ENCODE assay signal across 10 cellular contexts in the genomic region with DNA sequence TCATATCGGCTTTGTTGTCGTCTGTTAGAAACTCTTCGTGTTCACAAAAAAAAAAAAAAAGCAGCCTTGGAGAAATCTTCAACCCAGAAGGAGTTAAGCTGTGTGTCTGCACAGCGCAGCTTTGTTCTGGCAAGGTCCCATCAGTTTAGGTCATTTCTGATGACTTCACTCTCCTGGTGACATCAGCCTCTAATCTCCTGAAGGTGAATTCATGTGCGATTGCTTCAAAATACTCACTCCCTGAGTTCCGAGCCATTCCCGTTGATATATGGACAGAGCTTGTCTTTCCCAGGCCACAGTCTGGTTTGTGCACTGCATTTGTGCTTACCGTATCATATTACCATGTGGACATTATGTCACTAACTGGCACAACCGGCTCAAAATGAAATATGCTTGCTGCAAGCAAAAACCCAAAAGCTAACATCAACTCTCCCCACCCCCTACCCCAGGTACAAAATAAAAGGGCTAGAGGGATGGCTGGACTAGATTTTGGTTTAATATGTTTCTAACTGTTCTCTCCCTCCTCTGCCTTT.
DNase-seq lines count a peak whose midpoint lies in the region; ATAC-seq, FAIRE-seq and TF ChIP-seq lines count a peak whose summit lies in the region.
"Had no signal": no experiment of that assay in that cellular context is flagged by ENCODE, and none has a peak within 500 bp of the region (broad histone marks: within the 10 kb centered on the region; RNA-seq: fewer than 3 reads in every experiment).

No MANE protein-coding gene starts in this region.

- no peak for TF ChIP-seq CTCF in pancreas (IDR thresholded peaks at IDR 0.05)
- no peak for TF ChIP-seq CTCF in endothelial cell (IDR thresholded peaks at IDR 0.05; ENCODE audit: unreplicated experiment)

- H3K27ac Mint-ChIP-seq in CD4-positive, alpha-beta memory T cell = peak overlapping the region in 3 of 7 donors; percentile 18 to 63 (median 25)
- H3K27ac Mint-ChIP-seq in endothelial cell (ENCODE audit: unreplicated experiment) = no peak overlapping the region
- no peak overlapping the region for H3K27ac Mint-ChIP-seq in activated T-helper 2 cell treated with anti-CD3 and anti-CD28 coated beads, Interferon-gamma antibody, Interleukin-2, Interleukin-4, amounts not matched to agents 10 μg/mL and 5 μg/mL and 100 μg/mL, durations not matched to agents 14 hours and 24 hours and 36 hours

- no peaks in the 10 kb centered on the region for H3K9me3 ChIP-seq in pancreas
- no peaks in the 10 kb centered on the region for H3K9me3 ChIP-seq in CD4-positive, alpha-beta memory T cell (ENCODE audit: control insufficient read depth in 1 of 2, low read length in 2 of 2)

- peaks cover 41 to 73% (median 58%) of the 10 kb centered on the region in 4 donors for H3K4me1 Mint-ChIP-seq in CD4-positive, alpha-beta memory T cell
- no peaks in the 10 kb centered on the region for H3K4me1 Mint-ChIP-seq in endothelial cell (ENCODE audit: unreplicated experiment)
- peaks cover 34% of the 10 kb centered on the region for H3K4me1 Mint-ChIP-seq in activated T-helper 2 cell treated with anti-CD3 and anti-CD28 coated beads, Interferon-gamma antibody, Interleukin-2, Interleukin-4, amounts not matched to agents 10 μg/mL and 5 μg/mL and 100 μg/mL, durations not matched to agents 14 hours and 24 hours and 36 hours (ENCODE audit: low read depth)

- no peaks in the 10 kb centered on the region for H3K36me3 ChIP-seq in pancreas
- no peaks in the 10 kb centered on the region for H3K36me3 ChIP-seq in CD4-positive, alpha-beta memory T cell (ENCODE audit: insufficient read depth, low read length)

- CTCF ChIA-PET in CD4-positive, alpha-beta memory T cell (lab: Charles Lee; ENCODE audit: partially characterized antibody) = interaction anchor here (0.8 kb wide), 1 partner anchor 40 kb away, joined by 3 read pairs; no protein-coding TSS in a partner anchor

- no peak for FAIRE-seq in pancreas (lab: Jason Lieb, UNC)
- FAIRE-seq: GM12878 had no signal

- H3K4me3 ChIP-seq in pancreas = no peak overlapping the region
- no peak overlapping the region for H3K4me3 ChIP-seq in CD4-positive, alpha-beta memory T cell (ENCODE audit: low read length in 2 of 2)
- H3K4me3 ChIP-seq: GM12878 had no signal

- H3K36me3 Mint-ChIP-seq in CD4-positive, alpha-beta memory T cell = no peaks in the 10 kb centered on the region
- no peaks in the 10 kb centered on the region for H3K36me3 Mint-ChIP-seq in endothelial cell (ENCODE audit: low read depth, unreplicated experiment)
- no peaks in the 10 kb centered on the region for H3K36me3 Mint-ChIP-seq in activated T-helper 2 cell treated with anti-CD3 and anti-CD28 coated beads, Interferon-gamma antibody, Interleukin-2, Interleukin-4, amounts not matched to agents 10 μg/mL and 5 μg/mL and 100 μg/mL, durations not matched to agents 14 hours and 24 hours and 36 hours (ENCODE audit: low read depth)

- WGBS in pancreas, 2 donors = 11 to 15% methylated on average over 9 of the region's 9 CpGs

- H3K9me3 Mint-ChIP-seq in CD4-positive, alpha-beta memory T cell = peaks cover 0 to 1% (median 0%) of the 10 kb centered on the region in 8 donors
- H3K9me3 Mint-ChIP-seq in endothelial cell (ENCODE audit: unreplicated experiment) = no peaks in the 10 kb centered on the region
- H3K9me3 Mint-ChIP-seq in activated T-helper 2 cell treated with anti-CD3 and anti-CD28 coated beads, Interferon-gamma antibody, Interleukin-2, Interleukin-4, amounts not matched to agents 10 μg/mL and 5 μg/mL and 100 μg/mL, durations not matched to agents 14 hours and 24 hours and 36 hours = no peaks in the 10 kb centered on the region

- POLR2A ChIA-PET in CD4-positive, alpha-beta memory T cell (lab: Charles Lee; ENCODE audit: partially characterized antibody) = interaction anchor here (1.6 to 2.7 kb wide), 2 partner anchors 8 to 231 kb away, joined by 5 to 11 read pairs; no protein-coding TSS in a partner anchor

- peak overlapping the region in 1 of 8 donors; percentile 3 for H3K4me3 Mint-ChIP-seq in CD4-positive, alpha-beta memory T cell
- H3K4me3 Mint-ChIP-seq in endothelial cell (ENCODE audit: unreplicated experiment) = no peak overlapping the region
- H3K4me3 Mint-ChIP-seq in activated T-helper 2 cell treated with anti-CD3 and anti-CD28 coated beads, Interferon-gamma antibody, Interleukin-2, Interleukin-4, amounts not matched to agents 10 μg/mL and 5 μg/mL and 100 μg/mL, durations not matched to agents 14 hours and 24 hours and 36 hours (ENCODE audit: low read depth) = no peak overlapping the region

- peaks cover 18 to 21% (median 21%) of the 10 kb centered on the region in 3 donors for H3K4me1 ChIP-seq in pancreas
- peaks cover 56% of the 10 kb centered on the region for H3K4me1 ChIP-seq in CD4-positive, alpha-beta memory T cell (ENCODE audit: insufficient read depth, low read length)

- no peaks in the 10 kb centered on the region for H3K27me3 ChIP-seq in pancreas
- H3K27me3 ChIP-seq in CD4-positive, alpha-beta memory T cell (ENCODE audit: insufficient read depth, low read length) = no peaks in the 10 kb centered on the region

- H3K27ac ChIP-seq in pancreas = peak overlapping the region; percentile 16 to 62 (median 46)
- no peak overlapping the region for H3K27ac ChIP-seq in CD4-positive, alpha-beta memory T cell (ENCODE audit: low read depth, low read length)

- peak; percentile 48 for DNase-seq in DMS 273 treated with DMSO at 0.1 percent for 48 hours (lab: John Stamatoyannopoulos, UW)
- DNase-seq in NCI-H526 (lab: John Stamatoyannopoulos, UW) = peak; percentile 73 to 87
- DNase-seq in pancreas = peak in 4 of 6 donors; percentile 72 to 89 (median 79)
- DNase-seq in CD4-positive, alpha-beta memory T cell = no peak
- no peak for DNase-seq in NCI-H82 (lab: John Stamatoyannopoulos, UW)
- no peak for DNase-seq in endothelial cell (ENCODE audit: low spot score)
- no peak for DNase-seq in activated T-helper 2 cell treated with anti-CD3 and anti-CD28 coated beads, Interferon-gamma antibody, Interleukin-2, Interleukin-4, amounts not matched to agents 10 μg/mL and 5 μg/mL and 100 μg/mL, durations not matched to agents 14 hours and 24 hours and 36 hours (ENCODE audit: low spot score)
- DNase-seq: NK-92 treated with Interleukin-12 subunit alpha and Interleukin-12 subunit beta, amount 100 ng/mL, for 24 hours had no signal

- H3K27me3 Mint-ChIP-seq in CD4-positive, alpha-beta memory T cell = no peaks in the 10 kb centered on the region
- peaks cover 3% of the 10 kb centered on the region for H3K27me3 Mint-ChIP-seq in endothelial cell (ENCODE audit: unreplicated experiment)
- peaks cover 61% of the 10 kb centered on the region for H3K27me3 Mint-ChIP-seq in activated T-helper 2 cell treated with anti-CD3 and anti-CD28 coated beads, Interferon-gamma antibody, Interleukin-2, Interleukin-4, amounts not matched to agents 10 μg/mL and 5 μg/mL and 100 μg/mL, durations not matched to agents 14 hours and 24 hours and 36 hours (ENCODE audit: low read depth)

- intact Hi-C loops in pancreas (cut with DNase I) = no loop called here
- intact Hi-C loops in CD4-positive, alpha-beta memory T cell (cut with micrococcal nuclease) = loop anchor here (5.0 kb wide), 1 partner anchor 555 kb away; no protein-coding TSS in a partner anchor
- intact Hi-C loops in activated T-helper 2 cell treated with anti-CD3 and anti-CD28 coated beads, Interferon-gamma antibody, Interleukin-2, Interleukin-4, amounts not matched to agents 10 μg/mL and 5 μg/mL and 100 μg/mL, durations not matched to agents 14 hours and 24 hours and 36 hours (cut with micrococcal nuclease) = no loop called here

- ATAC-seq in esophagus mucosa (peak; percentile 51), pancreas (peak; percentile 92 to 97 (median 95))
- ATAC-seq: GM12878 had no signal

Comparison
In these comparisons a context has a peak if more than half of its experiments do, and no peak if none do; other contexts are left out.
1. DNase-seq: peak in DMS 273 treated with DMSO at 0.1 percent for 48 hours (single experiment), NCI-H526 (2 of 2) and pancreas (4 of 6); none in CD4-positive, alpha-beta memory T cell (0 of 5), NCI-H82 (single experiment), endothelial cell (single experiment) and activated T-helper 2 cell treated with anti-CD3 and anti-CD28 coated beads, Interferon-gamma antibody, Interleukin-2, Interleukin-4, amounts not matched to agents 10 μg/mL and 5 μg/mL and 100 μg/mL, durations not matched to agents 14 hours and 24 hours and 36 hours (single experiment).